Comparison of ENCODE assay signal across 8 cellular contexts in the genomic region with DNA sequence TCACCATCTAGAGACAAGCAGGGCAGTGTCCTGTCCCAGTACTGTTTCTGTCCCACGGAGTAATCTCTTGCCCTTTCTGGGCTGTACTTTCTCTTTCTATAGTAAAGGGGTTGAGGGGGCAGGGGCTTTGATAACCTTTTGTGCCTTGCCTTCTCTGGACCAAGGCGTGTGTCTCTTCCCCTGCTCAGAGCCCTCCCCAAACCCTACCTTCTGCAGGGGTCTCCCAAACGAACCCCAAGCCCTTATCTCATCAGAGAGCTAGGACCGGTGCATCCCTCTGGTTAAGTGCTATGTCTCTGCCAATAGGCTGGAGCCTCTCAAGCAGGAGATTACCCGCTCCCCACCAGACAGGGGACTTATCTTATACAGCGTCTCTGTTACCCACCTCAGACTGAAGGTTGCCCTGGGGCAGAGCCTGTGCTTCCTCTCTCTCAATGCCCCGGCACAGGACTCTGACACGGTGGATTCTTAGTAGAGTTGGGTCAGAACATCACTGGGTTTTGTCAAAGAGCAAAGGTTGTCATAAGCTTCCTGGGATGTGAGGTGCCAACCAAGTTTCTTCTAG.
DNase-seq lines count a peak whose midpoint lies in the region; ATAC-seq and TF ChIP-seq lines count a peak whose summit lies in the region.

No MANE protein-coding gene starts in this region.

- TF ChIP-seq POLR2A in Raji (IDR thresholded peaks at IDR 0.05; ENCODE audit: insufficient read depth, low read depth, low read length) = peak; percentile 4; the same call in 1 of the 2 replicates

- no peaks in the 10 kb centered on the region for H3K36me3 ChIP-seq in parathyroid adenoma (ENCODE audit: control insufficient read depth, insufficient read depth, low read length)

- no peaks in the 10 kb centered on the region for H3K9me3 ChIP-seq in parathyroid adenoma (ENCODE audit: control insufficient read depth, low read length)

- no peak for TF ChIP-seq CTCF in parathyroid adenoma (IDR thresholded peaks at IDR 0.05)

- peak overlapping the region; percentile 78 to 86 for H3K4me3 Mint-ChIP-seq in effector memory CD8-positive, alpha-beta T cell

- H3K27me3 Mint-ChIP-seq in effector memory CD8-positive, alpha-beta T cell = no peaks in the 10 kb centered on the region

- peak overlapping the region; percentile 87 to 92 for H3K27ac Mint-ChIP-seq in effector memory CD8-positive, alpha-beta T cell

- peaks cover 59 to 74% of the 10 kb centered on the region in 2 donors for H3K4me1 Mint-ChIP-seq in effector memory CD8-positive, alpha-beta T cell (ENCODE audit: low read depth in 2 of 2)

- H3K36me3 Mint-ChIP-seq in effector memory CD8-positive, alpha-beta T cell (ENCODE audit: insufficient read depth) = peaks cover 30% of the 10 kb centered on the region

- ATAC-seq in effector memory CD8-positive, alpha-beta T cell (replicated peaks) = peak; percentile 35
- ATAC-seq in HG03432 (IDR thresholded peaks at IDR 0.05; ENCODE audit: unreplicated experiment) = no peak
- ATAC-seq in HG02885 (IDR thresholded peaks at IDR 0.05; ENCODE audit: poor library complexity, unreplicated experiment) = no peak
- ATAC-seq in GM19397 (IDR thresholded peaks at IDR 0.05; ENCODE audit: unreplicated experiment) = no peak

- no peak overlapping the region for H3K9ac ChIP-seq in parathyroid adenoma

- DNase-seq in EH (ENCODE audit: low read depth) = peak; percentile 25
- DNase-seq in effector memory CD8-positive, alpha-beta T cell = peak in 2 of 3 experiments; percentile 35 to 42
- DNase-seq in AG08395 (ENCODE audit: low spot score) = no peak

- H3K27me3 ChIP-seq in parathyroid adenoma (ENCODE audit: control insufficient read depth, insufficient read depth, low read length) = no peaks in the 10 kb centered on the region

- H3K4me2 ChIP-seq in parathyroid adenoma (ENCODE audit: low read length) = peak overlapping the region; percentile 47

- no peak overlapping the region for H2AFZ ChIP-seq in parathyroid adenoma

- H3K79me2 ChIP-seq in parathyroid adenoma = no peaks in the 10 kb centered on the region

- peak overlapping the region; percentile 22 for H3K4me3 ChIP-seq in parathyroid adenoma (ENCODE audit: low read depth, low read length)

- no peak overlapping the region for H3K27ac ChIP-seq in parathyroid adenoma

- H3K4me1 ChIP-seq in parathyroid adenoma = peaks cover 6% of the 10 kb centered on the region

- H3K9me3 Mint-ChIP-seq in effector memory CD8-positive, alpha-beta T cell = no peaks in the 10 kb centered on the region
